ENCODE assay signal across 15 cellular contexts in the genomic region with DNA sequence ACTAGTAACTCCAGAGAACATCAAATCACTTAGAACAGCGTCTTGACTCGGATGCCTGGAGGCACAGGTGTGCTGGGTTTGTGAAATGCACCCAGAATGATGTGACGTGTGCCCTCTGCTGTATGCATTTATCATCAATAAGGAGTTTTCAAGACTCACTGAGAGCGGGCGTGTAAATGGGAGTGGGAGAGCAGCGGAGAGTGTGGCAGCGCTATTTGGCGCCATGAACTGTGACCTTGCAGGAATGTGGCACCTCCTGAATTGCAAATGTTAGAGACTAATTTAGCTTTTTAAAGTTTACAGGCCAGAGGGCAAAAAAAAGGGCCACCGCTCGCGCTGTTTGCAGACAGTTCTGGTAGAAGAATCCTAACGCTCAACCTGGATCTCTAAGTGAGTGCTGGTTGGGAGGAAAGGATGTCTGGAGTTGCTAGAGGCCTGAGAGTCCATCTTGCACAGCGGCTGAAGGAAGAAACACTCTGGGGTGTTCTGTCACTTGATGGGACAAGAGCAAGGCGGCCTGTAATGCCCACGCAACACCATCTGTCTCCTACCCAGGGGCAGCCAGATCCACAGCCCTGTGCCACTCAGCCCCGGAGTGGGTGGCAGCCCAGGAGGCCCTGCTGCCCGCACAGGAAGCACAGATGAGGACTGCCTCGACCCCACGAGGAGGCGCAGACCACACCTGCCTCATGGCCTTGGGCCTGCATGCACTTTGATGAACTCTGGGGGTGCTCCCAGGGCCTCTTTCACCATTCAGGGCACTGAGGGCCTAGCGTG. TPM values are rescaled to one million over a fixed set of nuclear protein-coding genes. Genes with fewer than 3 reads are reported as not detected.
DNase-seq lines count a peak whose midpoint lies in the region; ATAC-seq, FAIRE-seq and TF ChIP-seq lines count a peak whose summit lies in the region.
"Had no signal": no experiment of that assay in that cellular context is flagged by ENCODE, and none has a peak within 500 bp of the region (broad histone marks: within the 10 kb centered on the region; RNA-seq: fewer than 3 reads in every experiment).

No MANE protein-coding gene starts in this region.

- ATAC-seq in activated CD4-positive, alpha-beta T cell treated with anti-CD3 and anti-CD28 coated beads for 36 hours, result no peak
- ATAC-seq in GM21360 (IDR thresholded peaks at IDR 0.05; ENCODE audit: unreplicated experiment) (no peak), HG02798 (IDR thresholded peaks at IDR 0.05; ENCODE audit: poor library complexity, unreplicated experiment) (no peak), GM21723 (IDR thresholded peaks at IDR 0.05; ENCODE audit: unreplicated experiment) (no peak)
- ATAC-seq: pancreas had no signal

- H3K9me3 Mint-ChIP-seq in activated CD4-positive, alpha-beta T cell treated with anti-CD3 and anti-CD28 coated beads for 36 hours (ENCODE audit: low read depth), result no peaks in the 10 kb centered on the region
- H3K9me3 Mint-ChIP-seq in H9 (no peaks in the 10 kb centered on the region), astrocyte (ENCODE audit: unreplicated experiment) (no peaks in the 10 kb centered on the region), neural progenitor cell (no peaks in the 10 kb centered on the region)

- H4K20me1 ChIP-seq in H9 (ENCODE audit: control insufficient read depth, insufficient read depth, insufficient read length), result no peaks in the 10 kb centered on the region
- peaks cover 95% of the 10 kb centered on the region for H4K20me1 ChIP-seq in astrocyte (ENCODE audit: insufficient read depth, low read length)
- H4K20me1 ChIP-seq in neural progenitor cell (ENCODE audit: low read depth), result peaks cover 100% of the 10 kb centered on the region

- peaks cover 38% of the 10 kb centered on the region; the same call in 1 of the 2 replicates for H3K79me2 ChIP-seq in H9 (ENCODE audit: insufficient read depth, low read length)
- H3K79me2 ChIP-seq in astrocyte (ENCODE audit: insufficient read depth, low read length), result peaks cover 96% of the 10 kb centered on the region
- peaks cover 100% of the 10 kb centered on the region for H3K79me2 ChIP-seq in neural progenitor cell (ENCODE audit: low read depth)

- H4K91ac ChIP-seq in H9 (ENCODE audit: insufficient read length, low read depth, low read length), result no peak overlapping the region

- no peak overlapping the region for H3K4me3 Mint-ChIP-seq in activated CD4-positive, alpha-beta T cell treated with anti-CD3 and anti-CD28 coated beads for 36 hours
- H3K4me3 Mint-ChIP-seq in H9 (no peak overlapping the region; a peak in 1 of 5 replicates), astrocyte (ENCODE audit: unreplicated experiment) (peak overlapping the region; percentile 5), neural progenitor cell (no peak overlapping the region)

- intact Hi-C loops in activated CD4-positive, alpha-beta T cell treated with anti-CD3 and anti-CD28 coated beads for 36 hours (cut with DNase I, micrococcal nuclease), result no loop called here

- CTCF ChIA-PET in activated CD4-positive, alpha-beta T cell treated with anti-CD3 and anti-CD28 coated beads for 36 hours (lab: Charles Lee), result interaction anchor here (1.9 to 2.7 kb wide), 2 partner anchors 10 kb away, joined by 8 to 16 read pairs; no protein-coding TSS in a partner anchor

- no peak overlapping the region for H3K56ac ChIP-seq in H9 (ENCODE audit: insufficient read length, low read depth, low read length)

- no peak overlapping the region for H4K8ac ChIP-seq in H9 (replicated peaks; ENCODE audit: insufficient read length, low read depth, low read length)

- H3K4me1 ChIP-seq in H9 (ENCODE audit: insufficient read depth, low read length), result peaks cover 19% of the 10 kb centered on the region
- peaks cover 31% of the 10 kb centered on the region for H3K4me1 ChIP-seq in astrocyte (ENCODE audit: insufficient read depth, low read length)
- H3K4me1 ChIP-seq in neural progenitor cell, result peaks cover 44% of the 10 kb centered on the region

- no peak for DNase-seq in activated CD4-positive, alpha-beta T cell treated with anti-CD3 and anti-CD28 coated beads for 36 hours
- DNase-seq in activated CD4-positive, alpha-beta T cell treated with anti-CD3 and anti-CD28 coated beads, Interleukin-2, amount 50 U/mL, for 1 hour, result no peak
- DNase-seq in H9 (no peak), astrocyte (ENCODE audit: low read depth) (no peak), neural progenitor cell (ENCODE audit: low spot score) (no peak)
- DNase-seq: brain microvascular endothelial cell, DMS53, hypothalamus, NCI-H345, pancreas had no signal

- no peaks in the 10 kb centered on the region for H3K23me2 ChIP-seq in H9 (ENCODE audit: insufficient read length, low read depth, low read length, poor library complexity, severe bottlenecking)

- H2BK15ac ChIP-seq in H9 (ENCODE audit: low read depth, low read length), result no peak overlapping the region

- no peak overlapping the region for H3K27ac ChIP-seq in H9 (ENCODE audit: insufficient read length, low read depth, low read length)
- no peak overlapping the region for H3K27ac ChIP-seq in astrocyte (ENCODE audit: low read depth, low read length)
- H3K27ac ChIP-seq in neural progenitor cell, result no peak overlapping the region
- H3K27ac ChIP-seq: brain microvascular endothelial cell had no signal

- H3K79me1 ChIP-seq in H9 (ENCODE audit: insufficient read depth, low read depth, low read length, poor library complexity, severe bottlenecking), result peaks cover 4% of the 10 kb centered on the region

- H3F3A ChIP-seq in neural progenitor cell (ENCODE audit: low read depth), result peaks cover 6% of the 10 kb centered on the region

- no peak overlapping the region for H3K4ac ChIP-seq in H9 (ENCODE audit: low read depth, low read length)

- no peak overlapping the region for H3K4me2 ChIP-seq in H9 (ENCODE audit: insufficient read depth, insufficient read length, low read length)
- no peak overlapping the region for H3K4me2 ChIP-seq in astrocyte (ENCODE audit: low read length)
- H3K4me2 ChIP-seq in neural progenitor cell, result no peak overlapping the region

- no CpG with 5 or more reads among the region's 21 CpGs for WGBS in H9 (ENCODE audit: extremely low coverage, insufficient read length, low lambda C conversion rate)

- H3K27me3 Mint-ChIP-seq in activated CD4-positive, alpha-beta T cell treated with anti-CD3 and anti-CD28 coated beads for 36 hours, result no peaks in the 10 kb centered on the region
- H3K27me3 Mint-ChIP-seq in H9 (ENCODE audit: low read depth), result no peaks in the 10 kb centered on the region
- H3K27me3 Mint-ChIP-seq in astrocyte (ENCODE audit: low read depth, unreplicated experiment), result no peaks in the 10 kb centered on the region
- peaks cover 4% of the 10 kb centered on the region for H3K27me3 Mint-ChIP-seq in neural progenitor cell (ENCODE audit: insufficient read depth, low read depth)

- no peak overlapping the region for H2BK12ac ChIP-seq in H9 (ENCODE audit: insufficient read length, low read depth, low read length)

- FAIRE-seq in astrocyte (lab: Jason Lieb, UNC), result no peak
- FAIRE-seq: pancreas, TTC549 had no signal

- H2BK20ac ChIP-seq in H9 (ENCODE audit: low read depth, low read length, poor library complexity, severe bottlenecking), result no peak overlapping the region

- peaks cover 92% of the 10 kb centered on the region for H3K4me1 Mint-ChIP-seq in activated CD4-positive, alpha-beta T cell treated with anti-CD3 and anti-CD28 coated beads for 36 hours
- H3K4me1 Mint-ChIP-seq in H9, result peaks cover 67 to 68% of the 10 kb centered on the region in 2 experiments
- H3K4me1 Mint-ChIP-seq in astrocyte (ENCODE audit: low read depth, unreplicated experiment), result peaks cover 39% of the 10 kb centered on the region
- peaks cover 81% of the 10 kb centered on the region for H3K4me1 Mint-ChIP-seq in neural progenitor cell

- H2AFZ ChIP-seq in H9 (ENCODE audit: low read length) (no peak overlapping the region), astrocyte (ENCODE audit: low read depth, low read length) (no peak overlapping the region), neural progenitor cell (replicated peaks) (no peak overlapping the region)

- H3T11ph ChIP-seq in H9 (ENCODE audit: low read length), result no peak overlapping the region

- H3K27ac Mint-ChIP-seq in activated CD4-positive, alpha-beta T cell treated with anti-CD3 and anti-CD28 coated beads for 36 hours, result peak overlapping the region; percentile 78
- H3K27ac Mint-ChIP-seq in H9 (peak overlapping the region; percentile 3 to 73 (median 73); a peak in 4 of 7 replicates), astrocyte (ENCODE audit: unreplicated experiment) (no peak overlapping the region), neural progenitor cell (peak overlapping the region; percentile 2)

- H2BK5ac ChIP-seq in H9 (ENCODE audit: insufficient read length, low read length), result no peak overlapping the region

- TF ChIP-seq CTCF in H9 (conservative IDR thresholded peaks at IDR 0.05) (no peak), astrocyte (IDR thresholded peaks at IDR 0.05; ENCODE audit: insufficient read depth, low read depth, low read length) (no peak), neural progenitor cell (IDR thresholded peaks at IDR 0.05) (no peak)

- no peak overlapping the region for H3K18ac ChIP-seq in H9 (ENCODE audit: insufficient read length, low read depth, low read length)

- POLR2A ChIA-PET in activated CD4-positive, alpha-beta T cell treated with anti-CD3 and anti-CD28 coated beads for 36 hours (lab: Charles Lee), result interaction anchor here (0.6 kb wide), 1 partner anchor 9 kb away, joined by 3 read pairs; no protein-coding TSS in a partner anchor

- H3K9me3 ChIP-seq in H9 (ENCODE audit: control insufficient read depth, low read depth, low read length) (no peaks in the 10 kb centered on the region), astrocyte (ENCODE audit: insufficient read depth, low read depth, low read length) (no peaks in the 10 kb centered on the region), neural progenitor cell (ENCODE audit: low read depth) (no peaks in the 10 kb centered on the region)
- H3K9me3 ChIP-seq: pancreas had no signal

- no peak overlapping the region for H4K5ac ChIP-seq in H9 (ENCODE audit: insufficient read length, low read depth, low read length)

- H2AK5ac ChIP-seq in H9 (ENCODE audit: insufficient read length, low read length), result no peak overlapping the region

- H3K9ac ChIP-seq in H9 (ENCODE audit: extremely low read depth, insufficient read length, low read length) (no peak overlapping the region), astrocyte (ENCODE audit: low read length) (no peak overlapping the region), neural progenitor cell (peak overlapping the region; percentile 39)

- H3K27me3 ChIP-seq in H9 (ENCODE audit: insufficient read depth, low read length), result no peaks in the 10 kb centered on the region
- no peaks in the 10 kb centered on the region for H3K27me3 ChIP-seq in astrocyte (ENCODE audit: insufficient read depth, low read length)
- no peaks in the 10 kb centered on the region for H3K27me3 ChIP-seq in neural progenitor cell
- H3K27me3 ChIP-seq: brain microvascular endothelial cell, pancreas had no signal

- no peak overlapping the region for H3K4me3 ChIP-seq in astrocyte (ENCODE audit: insufficient read depth, low read depth, low read length)
- no peak overlapping the region for H3K4me3 ChIP-seq in neural progenitor cell
- H3K4me3 ChIP-seq: lung, pancreas had no signal

- H3K36me3 ChIP-seq in astrocyte (ENCODE audit: insufficient read depth, low read length) (no peaks in the 10 kb centered on the region), neural progenitor cell (no peaks in the 10 kb centered on the region)
- H3K36me3 ChIP-seq: brain microvascular endothelial cell, pancreas had no signal

- no peak overlapping the region for H3K23ac ChIP-seq in H9 (ENCODE audit: insufficient read length, low read depth, low read length)

- peak overlapping the region; percentile 0; the same call in 1 of the 2 replicates for H3K14ac ChIP-seq in H9 (ENCODE audit: insufficient read depth, low read length)

- peaks cover 8% of the 10 kb centered on the region for H3K36me3 Mint-ChIP-seq in activated CD4-positive, alpha-beta T cell treated with anti-CD3 and anti-CD28 coated beads for 36 hours (ENCODE audit: low read depth)
- H3K36me3 Mint-ChIP-seq in H9 (ENCODE audit: insufficient read depth in 1 of 3, low read depth in 3 of 3) (no peaks in the 10 kb centered on the region), astrocyte (ENCODE audit: low read depth, unreplicated experiment) (peaks cover 4% of the 10 kb centered on the region), neural progenitor cell (no peaks in the 10 kb centered on the region)

- H2BK120ac ChIP-seq in H9 (ENCODE audit: low read depth, low read length, poor library complexity, severe bottlenecking), result no peak overlapping the region

RNA-seq across cellular contexts. Expression of gene RANBP3, which starts 19.7 kb away (rescaled TPM):
- 100 to 1,000 TPM in 1 of 2 experiments, 10 to 100 TPM in 1; 85.5 to 103 TPM for total RNA-seq in activated CD4-positive, alpha-beta T cell treated with anti-CD3 and anti-CD28 coated beads for 36 hours
- total RNA-seq in H9 (2021), result 86.5 and 89.9 TPM in 2 replicates
- 61.3 and 70.5 TPM in 2 replicates for total RNA-seq in astrocyte
- total RNA-seq in neural progenitor cell (ENCODE audit: low replicate concordance), result 77.8 and 83.5 TPM in 2 replicates

RNA-seq across cellular contexts. Expression of gene CAPS, which starts 44.2 kb away (rescaled TPM):
- total RNA-seq in activated CD4-positive, alpha-beta T cell treated with anti-CD3 and anti-CD28 coated beads for 36 hours, result 1 to 10 TPM; 2.2 to 2.7 TPM
- total RNA-seq in H9 (2021) (2.3 and 2.5 TPM in 2 replicates), astrocyte (6.2 and 7.2 TPM in 2 replicates), neural progenitor cell (ENCODE audit: low replicate concordance) (2.2 and 12.4 TPM in 2 replicates)

RNA-seq across cellular contexts. Expression of gene VMAC, which starts 53.6 kb away (rescaled TPM):
- total RNA-seq in activated CD4-positive, alpha-beta T cell treated with anti-CD3 and anti-CD28 coated beads for 36 hours, result 1 to 10 TPM; 2.3 to 2.8 TPM
- total RNA-seq in H9 (2021) (1.9 and 2.2 TPM in 2 replicates), astrocyte (3.9 and 4.2 TPM in 2 replicates), neural progenitor cell (ENCODE audit: low replicate concordance) (4.6 and 6.8 TPM in 2 replicates)

RNA-seq across cellular contexts. Expression of gene NDUFA11, which starts 54.7 kb away (rescaled TPM):
- 100 to 1,000 TPM; 175 to 213 TPM for total RNA-seq in activated CD4-positive, alpha-beta T cell treated with anti-CD3 and anti-CD28 coated beads for 36 hours
- total RNA-seq in H9 (2021) (282 TPM in 2 replicates), astrocyte (286 and 305 TPM in 2 replicates), neural progenitor cell (ENCODE audit: low replicate concordance) (102 and 197 TPM in 2 replicates)
